In the genomic region with DNA sequence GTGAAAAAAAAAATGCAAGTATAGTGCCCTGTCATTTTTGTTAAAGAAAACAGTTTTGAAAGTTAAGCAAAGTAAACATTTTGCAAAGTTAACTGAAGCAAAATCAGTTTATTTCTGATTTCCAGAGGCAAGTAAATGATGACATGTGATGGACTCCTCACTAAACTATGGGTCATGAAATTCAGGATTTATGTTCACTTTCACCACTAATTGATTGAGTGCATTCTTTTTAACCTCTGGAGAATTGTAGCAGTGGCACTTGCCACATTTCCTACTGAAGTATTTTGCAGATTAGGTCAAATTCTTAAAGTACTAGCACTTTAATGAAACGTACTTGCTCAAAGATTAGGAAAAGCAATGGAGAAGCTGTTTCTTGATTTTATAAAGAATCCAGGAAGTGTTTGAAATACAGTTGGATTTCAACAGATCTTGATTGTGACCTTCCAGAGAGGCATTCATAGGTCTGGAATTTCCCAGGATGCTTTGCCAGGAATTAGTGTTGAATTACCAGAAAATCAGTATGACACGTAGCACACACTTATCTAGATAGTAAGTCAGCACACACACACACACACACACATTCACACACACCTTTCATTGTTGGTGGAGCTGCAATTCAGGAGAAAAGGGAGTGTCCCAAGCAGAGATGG, we compare ENCODE assay signal across 1 cellular context.
TF ChIP-seq lines count a peak whose summit lies in the region.

No MANE protein-coding gene starts in this region.

TF ChIP-seq in HEK293, 187 proteins besides CTCF, POLR2A, EP300 and RAD21 (continued from another document):
- TF ChIP-seq AEBP2 (tag by site-specific recombination; IDR thresholded peaks at IDR 0.05; ENCODE audit: borderline replicate concordance) (no peak), REST (tag by site-specific recombination; IDR thresholded peaks at IDR 0.05) (no peak), ZNF76 (tag by site-specific recombination; IDR thresholded peaks at IDR 0.05; ENCODE audit: borderline replicate concordance, low read depth) (peak; percentile 55; the same call in 1 of the 2 replicates), ZFP41 (tag by site-specific recombination; IDR thresholded peaks at IDR 0.05; ENCODE audit: borderline replicate concordance) (no peak), PRDM10 (tag by site-specific recombination; IDR thresholded peaks at IDR 0.05) (peak; percentile 35; the same call in 1 of the 2 replicates), TCF7L2 (IDR thresholded peaks at IDR 0.05; ENCODE audit: borderline replicate concordance, low read depth, low read length) (no peak), ZSCAN4 (tag by site-specific recombination; IDR thresholded peaks at IDR 0.05) (peak; percentile 78), ZNF654 (tag by site-specific recombination; IDR thresholded peaks at IDR 0.05; ENCODE audit: low read depth) (no peak), ZNF544 (tag by site-specific recombination; IDR thresholded peaks at IDR 0.05) (no peak), ZNF626 (tag by site-specific recombination; IDR thresholded peaks at IDR 0.05) (no peak), SP7 (tag by site-specific recombination; IDR thresholded peaks at IDR 0.05) (0 out of 2 replicates have a peak, but pooled peaks have one; percentile 30), SCRT1 (tag by site-specific recombination; IDR thresholded peaks at IDR 0.05; ENCODE audit: borderline replicate concordance) (no peak), ELK4 (IDR thresholded peaks at IDR 0.05; ENCODE audit: borderline replicate concordance, low read depth, low read length) (no peak), ZNF274 (IDR thresholded peaks at IDR 0.05; ENCODE audit: low read length) (no peak), ZNF274 (tag by site-specific recombination; IDR thresholded peaks at IDR 0.05; ENCODE audit: borderline replicate concordance) (no peak), ZNF202 (tag by site-specific recombination; IDR thresholded peaks at IDR 0.05; ENCODE audit: borderline replicate concordance) (no peak), ZIC2 (tag by site-specific recombination; IDR thresholded peaks at IDR 0.05) (no peak), SALL2 (tag by site-specific recombination; IDR thresholded peaks at IDR 0.05; ENCODE audit: borderline replicate concordance) (no peak), ZNF510 (tag by site-specific recombination; IDR thresholded peaks at IDR 0.05; ENCODE audit: insufficient replicate concordance) (no peak), ZNF423 (tag by site-specific recombination; IDR thresholded peaks at IDR 0.05) (no peak), IKZF3 (tag by site-specific recombination; IDR thresholded peaks at IDR 0.05) (peak; percentile 11; the same call in 1 of the 2 replicates)
- TF ChIP-seq, protein P1, sequence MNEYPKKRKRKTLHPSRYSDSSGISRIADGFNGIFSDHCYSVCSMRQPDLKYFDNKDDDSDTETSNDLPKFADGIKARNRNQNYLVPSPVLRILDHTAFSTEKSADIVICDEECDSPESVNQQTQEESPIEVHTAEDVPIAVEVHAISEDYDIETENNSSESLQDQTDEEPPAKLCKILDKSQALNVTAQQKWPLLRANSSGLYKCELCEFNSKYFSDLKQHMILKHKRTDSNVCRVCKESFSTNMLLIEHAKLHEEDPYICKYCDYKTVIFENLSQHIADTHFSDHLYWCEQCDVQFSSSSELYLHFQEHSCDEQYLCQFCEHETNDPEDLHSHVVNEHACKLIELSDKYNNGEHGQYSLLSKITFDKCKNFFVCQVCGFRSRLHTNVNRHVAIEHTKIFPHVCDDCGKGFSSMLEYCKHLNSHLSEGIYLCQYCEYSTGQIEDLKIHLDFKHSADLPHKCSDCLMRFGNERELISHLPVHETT (tag by site-specific recombination; IDR thresholded peaks at IDR 0.05) = no peak
- TF ChIP-seq, protein P2, sequence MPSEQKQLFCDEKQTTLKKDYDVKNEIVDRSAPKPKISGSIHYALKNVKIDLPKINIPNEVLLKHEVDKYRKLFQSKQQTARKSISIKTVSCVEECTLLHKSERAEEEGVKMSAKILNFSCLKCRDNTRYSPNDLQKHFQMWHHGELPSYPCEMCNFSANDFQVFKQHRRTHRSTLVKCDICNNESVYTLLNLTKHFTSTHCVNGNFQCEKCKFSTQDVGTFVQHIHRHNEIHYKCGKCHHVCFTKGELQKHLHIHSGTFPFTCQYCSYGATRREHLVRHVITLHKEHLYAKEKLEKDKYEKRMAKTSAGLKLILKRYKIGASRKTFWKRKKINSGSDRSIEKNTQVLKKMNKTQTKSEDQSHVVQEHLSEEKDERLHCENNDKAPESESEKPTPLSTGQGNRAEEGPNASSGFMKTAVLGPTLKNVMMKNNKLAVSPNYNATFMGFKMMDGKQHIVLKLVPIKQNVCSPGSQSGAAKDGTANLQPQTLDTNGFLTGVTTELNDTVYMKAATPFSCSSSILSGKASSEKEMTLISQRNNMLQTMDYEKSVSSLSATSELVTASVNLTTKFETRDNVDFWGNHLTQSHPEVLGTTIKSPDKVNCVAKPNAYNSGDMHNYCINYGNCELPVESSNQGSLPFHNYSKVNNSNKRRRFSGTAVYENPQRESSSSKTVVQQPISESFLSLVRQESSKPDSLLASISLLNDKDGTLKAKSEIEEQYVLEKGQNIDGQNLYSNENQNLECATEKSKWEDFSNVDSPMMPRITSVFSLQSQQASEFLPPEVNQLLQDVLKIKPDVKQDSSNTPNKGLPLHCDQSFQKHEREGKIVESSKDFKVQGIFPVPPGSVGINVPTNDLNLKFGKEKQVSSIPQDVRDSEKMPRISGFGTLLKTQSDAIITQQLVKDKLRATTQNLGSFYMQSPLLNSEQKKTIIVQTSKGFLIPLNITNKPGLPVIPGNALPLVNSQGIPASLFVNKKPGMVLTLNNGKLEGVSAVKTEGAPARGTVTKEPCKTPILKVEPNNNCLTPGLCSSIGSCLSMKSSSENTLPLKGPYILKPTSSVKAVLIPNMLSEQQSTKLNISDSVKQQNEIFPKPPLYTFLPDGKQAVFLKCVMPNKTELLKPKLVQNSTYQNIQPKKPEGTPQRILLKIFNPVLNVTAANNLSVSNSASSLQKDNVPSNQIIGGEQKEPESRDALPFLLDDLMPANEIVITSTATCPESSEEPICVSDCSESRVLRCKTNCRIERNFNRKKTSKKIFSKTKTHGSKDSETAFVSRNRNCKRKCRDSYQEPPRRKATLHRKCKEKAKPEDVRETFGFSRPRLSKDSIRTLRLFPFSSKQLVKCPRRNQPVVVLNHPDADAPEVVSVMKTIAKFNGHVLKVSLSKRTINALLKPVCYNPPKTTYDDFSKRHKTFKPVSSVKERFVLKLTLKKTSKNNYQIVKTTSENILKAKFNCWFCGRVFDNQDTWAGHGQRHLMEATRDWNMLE (tag by site-specific recombination; conservative IDR thresholded peaks at IDR 0.05; ENCODE audit: low read depth) = 0 out of 2 replicates have a peak, but pooled peaks have one; percentile 27
- TF ChIP-seq, protein P3, sequence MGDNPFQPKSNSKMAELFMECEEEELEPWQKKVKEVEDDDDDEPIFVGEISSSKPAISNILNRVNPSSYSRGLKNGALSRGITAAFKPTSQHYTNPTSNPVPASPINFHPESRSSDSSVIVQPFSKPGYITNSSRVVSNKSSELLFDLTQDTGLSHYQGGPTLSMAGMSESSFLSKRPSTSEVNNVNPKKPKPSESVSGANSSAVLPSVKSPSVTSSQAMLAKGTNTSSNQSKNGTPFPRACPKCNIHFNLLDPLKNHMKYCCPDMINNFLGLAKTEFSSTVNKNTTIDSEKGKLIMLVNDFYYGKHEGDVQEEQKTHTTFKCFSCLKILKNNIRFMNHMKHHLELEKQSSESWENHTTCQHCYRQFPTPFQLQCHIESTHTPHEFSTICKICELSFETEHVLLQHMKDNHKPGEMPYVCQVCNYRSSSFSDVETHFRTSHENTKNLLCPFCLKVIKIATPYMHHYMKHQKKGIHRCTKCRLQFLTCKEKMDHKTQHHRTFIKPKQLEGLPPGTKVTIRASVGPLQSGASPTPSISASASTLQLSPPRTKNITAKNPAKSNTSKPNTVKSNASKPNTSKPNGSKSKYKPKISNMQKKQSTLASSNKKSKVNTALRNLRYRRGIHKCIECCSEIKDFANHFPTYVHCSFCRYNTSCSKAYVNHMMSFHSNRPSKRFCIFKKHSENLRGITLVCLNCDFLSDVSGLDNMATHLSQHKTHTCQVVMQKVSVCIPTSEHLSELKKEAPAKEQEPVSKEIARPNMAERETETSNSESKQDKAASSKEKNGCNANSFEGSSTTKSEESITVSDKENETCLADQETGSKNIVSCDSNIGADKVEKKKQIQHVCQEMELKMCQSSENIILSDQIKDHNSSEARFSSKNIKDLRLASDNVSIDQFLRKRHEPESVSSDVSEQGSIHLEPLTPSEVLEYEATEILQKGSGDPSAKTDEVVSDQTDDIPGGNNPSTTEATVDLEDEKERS (tag by site-specific recombination; IDR thresholded peaks at IDR 0.05) = no peak
